ENCODE assay signal across 14 cellular contexts in genomic region chr9:127947841-127948710, GRCh38. TPM values are rescaled to one million over a fixed set of nuclear protein-coding genes. Genes with fewer than 3 reads are reported as not detected.
DNase-seq lines count a peak whose midpoint lies in the region; ATAC-seq, FAIRE-seq and TF ChIP-seq lines count a peak whose summit lies in the region.
"Had no signal": no experiment of that assay in that cellular context is flagged by ENCODE, and none has a peak within 500 bp of the region (broad histone marks: within the 10 kb centered on the region; RNA-seq: fewer than 3 reads in every experiment).

No MANE protein-coding gene starts in this region.

- CTCF ChIA-PET in CD8-positive, alpha-beta T cell (lab: Charles Lee): interaction anchor here (1.1 to 22.4 kb wide), 5 partner anchors 9 to 170 kb away, joined by 3 to 678 read pairs (median 11); partner anchors contain the start of gene EEIG1

- peaks cover 58% of the 10 kb centered on the region for H3K4me1 ChIP-seq in BLaER1
- peaks cover 75% of the 10 kb centered on the region for H3K4me1 ChIP-seq in CD8-positive, alpha-beta T cell (ENCODE audit: insufficient read depth, low read length)

- POLR2A ChIA-PET in CD8-positive, alpha-beta T cell (lab: Charles Lee): interaction anchor here (0.8 to 2.0 kb wide), 4 partner anchors 10 to 85 kb away, joined by 5 to 7 read pairs (median 6); no protein-coding TSS in a partner anchor

- no peaks in the 10 kb centered on the region for H3K27me3 ChIP-seq in BLaER1
- no peaks in the 10 kb centered on the region for H3K27me3 ChIP-seq in CD8-positive, alpha-beta T cell (ENCODE audit: insufficient read depth, low read length)
- H3K27me3 ChIP-seq: cardiac muscle cell had no signal

- intact Hi-C loops in CD8-positive, alpha-beta T cell (cut with DNase I, micrococcal nuclease): no loop called here
- intact Hi-C loops in activated T-helper 2 cell treated with anti-CD3 and anti-CD28 coated beads, Interferon-gamma antibody, Interleukin-2, Interleukin-4, amounts not matched to agents 10 μg/mL and 5 μg/mL and 100 μg/mL, durations not matched to agents 14 hours and 24 hours and 36 hours (cut with micrococcal nuclease): no loop called here
- intact Hi-C loops in left colon (cut with DNase I, micrococcal nuclease): loop anchor here in 1 of 2 donors (10.0 kb wide), 1 partner anchor 167 kb away; no protein-coding TSS in a partner anchor

- peaks cover 42% of the 10 kb centered on the region for H4K20me1 ChIP-seq in BLaER1

- H3K4me3 ChIP-seq in BLaER1: no peak overlapping the region
- no peak overlapping the region for H3K4me3 ChIP-seq in CD8-positive, alpha-beta T cell (ENCODE audit: low read depth, low read length)
- H3K4me3 ChIP-seq: cardiac muscle cell had no signal

- H3K27ac Mint-ChIP-seq in CD8-positive, alpha-beta T cell: peak overlapping the region; percentile 96
- H3K27ac Mint-ChIP-seq in activated T-helper 2 cell treated with anti-CD3 and anti-CD28 coated beads, Interferon-gamma antibody, Interleukin-2, Interleukin-4, amounts not matched to agents 10 μg/mL and 5 μg/mL and 100 μg/mL, durations not matched to agents 14 hours and 24 hours and 36 hours: peak overlapping the region; percentile 11
- peak overlapping the region; percentile 36 for H3K27ac Mint-ChIP-seq in memory B cell

- no peaks in the 10 kb centered on the region for H3K9me3 Mint-ChIP-seq in CD8-positive, alpha-beta T cell
- H3K9me3 Mint-ChIP-seq in activated T-helper 2 cell treated with anti-CD3 and anti-CD28 coated beads, Interferon-gamma antibody, Interleukin-2, Interleukin-4, amounts not matched to agents 10 μg/mL and 5 μg/mL and 100 μg/mL, durations not matched to agents 14 hours and 24 hours and 36 hours: no peaks in the 10 kb centered on the region
- H3K9me3 Mint-ChIP-seq in memory B cell: no peaks in the 10 kb centered on the region
- H3K9me3 Mint-ChIP-seq: activated T-cell treated with anti-CD3 and anti-CD28 coated beads, Interleukin-2, amount 50 U/mL, for 4 hours had no signal

- H3K36me3 Mint-ChIP-seq in CD8-positive, alpha-beta T cell: peaks cover 88% of the 10 kb centered on the region
- peaks cover 61% of the 10 kb centered on the region for H3K36me3 Mint-ChIP-seq in activated T-helper 2 cell treated with anti-CD3 and anti-CD28 coated beads, Interferon-gamma antibody, Interleukin-2, Interleukin-4, amounts not matched to agents 10 μg/mL and 5 μg/mL and 100 μg/mL, durations not matched to agents 14 hours and 24 hours and 36 hours (ENCODE audit: low read depth)
- peaks cover 8% of the 10 kb centered on the region for H3K36me3 Mint-ChIP-seq in memory B cell

- no peak overlapping the region for H3K4me3 Mint-ChIP-seq in CD8-positive, alpha-beta T cell
- H3K4me3 Mint-ChIP-seq in activated T-helper 2 cell treated with anti-CD3 and anti-CD28 coated beads, Interferon-gamma antibody, Interleukin-2, Interleukin-4, amounts not matched to agents 10 μg/mL and 5 μg/mL and 100 μg/mL, durations not matched to agents 14 hours and 24 hours and 36 hours (ENCODE audit: low read depth): no peak overlapping the region
- no peak overlapping the region for H3K4me3 Mint-ChIP-seq in memory B cell
- H3K4me3 Mint-ChIP-seq: activated T-cell treated with anti-CD3 and anti-CD28 coated beads, Interleukin-2, amount 50 U/mL, for 4 hours had no signal

- no peak for DNase-seq in CD8-positive, alpha-beta T cell
- no peak for DNase-seq in activated T-helper 2 cell treated with anti-CD3 and anti-CD28 coated beads, Interferon-gamma antibody, Interleukin-2, Interleukin-4, amounts not matched to agents 10 μg/mL and 5 μg/mL and 100 μg/mL, durations not matched to agents 14 hours and 24 hours and 36 hours (ENCODE audit: low spot score)
- no peak for DNase-seq in memory B cell (ENCODE audit: low spot score in 2 of 2)
- DNase-seq in GM13976 (ENCODE audit: low spot score): no peak
- no peak for DNase-seq in left colon
- DNase-seq in HTR-8/SVneo (ENCODE audit: insufficient read length, low spot score): no peak
- DNase-seq: activated T-cell treated with anti-CD3 and anti-CD28 coated beads, Interleukin-2, amount 50 U/mL, for 4 hours; NCI-H226; OCI-M1 had no signal

- H3K27ac ChIP-seq in BLaER1: peak overlapping the region; percentile 43
- peak overlapping the region; percentile 20 for H3K27ac ChIP-seq in CD8-positive, alpha-beta T cell (ENCODE audit: low read depth, low read length)
- H3K27ac ChIP-seq: cardiac muscle cell had no signal

- TF ChIP-seq CTCF in CD8-positive, alpha-beta T cell (IDR thresholded peaks at IDR 0.05): no peak
- TF ChIP-seq CTCF in GM13976 (IDR thresholded peaks at IDR 0.05; ENCODE audit: borderline replicate concordance, control extremely low read depth, extremely low read depth, insufficient read depth, missing control alignments): no peak

- FAIRE-seq in HTR-8/SVneo (lab: Jason Lieb, UNC): no peak
- FAIRE-seq: endothelial cell of umbilical vein, GM12891 had no signal

- H3K4me1 Mint-ChIP-seq in CD8-positive, alpha-beta T cell (ENCODE audit: low read depth): peaks cover 60% of the 10 kb centered on the region
- H3K4me1 Mint-ChIP-seq in activated T-helper 2 cell treated with anti-CD3 and anti-CD28 coated beads, Interferon-gamma antibody, Interleukin-2, Interleukin-4, amounts not matched to agents 10 μg/mL and 5 μg/mL and 100 μg/mL, durations not matched to agents 14 hours and 24 hours and 36 hours (ENCODE audit: low read depth): peaks cover 22% of the 10 kb centered on the region
- peaks cover 10% of the 10 kb centered on the region for H3K4me1 Mint-ChIP-seq in memory B cell

- H3K4me2 ChIP-seq in BLaER1: peak overlapping the region; percentile 47

- H3K9me3 ChIP-seq in BLaER1: no peaks in the 10 kb centered on the region
- no peaks in the 10 kb centered on the region for H3K9me3 ChIP-seq in CD8-positive, alpha-beta T cell (ENCODE audit: low read length)

- in situ Hi-C loops in GM13976 (cut with MboI; ENCODE audit: low sequenced_read_pairs, unreplicated experiment): loop anchor here (25.0 kb wide), 1 partner anchor 89 kb away; no protein-coding TSS in a partner anchor

- no peaks in the 10 kb centered on the region for H3K27me3 Mint-ChIP-seq in CD8-positive, alpha-beta T cell (ENCODE audit: low read depth)
- H3K27me3 Mint-ChIP-seq in activated T-helper 2 cell treated with anti-CD3 and anti-CD28 coated beads, Interferon-gamma antibody, Interleukin-2, Interleukin-4, amounts not matched to agents 10 μg/mL and 5 μg/mL and 100 μg/mL, durations not matched to agents 14 hours and 24 hours and 36 hours (ENCODE audit: low read depth): no peaks in the 10 kb centered on the region
- no peaks in the 10 kb centered on the region for H3K27me3 Mint-ChIP-seq in memory B cell

- H3K36me3 ChIP-seq in BLaER1: peaks cover 21% of the 10 kb centered on the region
- peaks cover 73% of the 10 kb centered on the region for H3K36me3 ChIP-seq in CD8-positive, alpha-beta T cell (ENCODE audit: insufficient read depth, low read length)

- no peak for ATAC-seq in CD8-positive, alpha-beta T cell
- ATAC-seq in memory B cell (ENCODE audit: low read depth) (no peak), left colon (no peak)
- ATAC-seq: activated T-cell treated with anti-CD3 and anti-CD28 coated beads, Interleukin-2, amount 50 U/mL, for 4 hours; SK-N-SH treated with all-trans-retinoic acid at 6 μM for 48 hours had no signal

- peak overlapping the region; percentile 43; the same call in 1 of the 2 replicates for H3K9ac ChIP-seq in BLaER1

RNA-seq across cellular contexts. Expression of gene DPM2, which starts 10.4 kb away (rescaled TPM):
- total RNA-seq in CD8-positive, alpha-beta T cell: 10 to 100 TPM; 40.2 to 42.7 TPM
- 55.7 and 57.4 TPM in 2 replicates for total RNA-seq in activated T-helper 2 cell treated with anti-CD3 and anti-CD28 coated beads, Interferon-gamma antibody, Interleukin-2, Interleukin-4, amounts not matched to agents 10 μg/mL and 5 μg/mL and 100 μg/mL, durations not matched to agents 14 hours and 24 hours and 36 hours
- total RNA-seq in left colon: 10 to 100 TPM; 25.1 to 28.6 TPM

RNA-seq across cellular contexts. Expression of gene PIP5KL1, which starts 17.5 kb away (rescaled TPM):
- total RNA-seq in CD8-positive, alpha-beta T cell: 1 to 10 TPM; 5.1 to 7.4 TPM
- 1.4 and 3.4 TPM in 2 replicates for total RNA-seq in activated T-helper 2 cell treated with anti-CD3 and anti-CD28 coated beads, Interferon-gamma antibody, Interleukin-2, Interleukin-4, amounts not matched to agents 10 μg/mL and 5 μg/mL and 100 μg/mL, durations not matched to agents 14 hours and 24 hours and 36 hours
- total RNA-seq in left colon: 1 to 10 TPM; 1.3 to 1.9 TPM

RNA-seq across cellular contexts. Expression of gene ST6GALNAC4, which starts 31.2 kb away (rescaled TPM):
- total RNA-seq in CD8-positive, alpha-beta T cell: 10 to 100 TPM; 40.0 to 47.6 TPM
- total RNA-seq in activated T-helper 2 cell treated with anti-CD3 and anti-CD28 coated beads, Interferon-gamma antibody, Interleukin-2, Interleukin-4, amounts not matched to agents 10 μg/mL and 5 μg/mL and 100 μg/mL, durations not matched to agents 14 hours and 24 hours and 36 hours: 25.6 and 28.7 TPM in 2 replicates
- total RNA-seq in left colon: 10 to 100 TPM; 37.5 to 46.9 TPM

RNA-seq across cellular contexts. Expression of gene EEIG1, which starts 32.7 kb away (rescaled TPM):
- total RNA-seq in CD8-positive, alpha-beta T cell: 100 to 1,000 TPM; 359 to 378 TPM
- total RNA-seq in activated T-helper 2 cell treated with anti-CD3 and anti-CD28 coated beads, Interferon-gamma antibody, Interleukin-2, Interleukin-4, amounts not matched to agents 10 μg/mL and 5 μg/mL and 100 μg/mL, durations not matched to agents 14 hours and 24 hours and 36 hours: 43.8 and 53.3 TPM in 2 replicates
- total RNA-seq in left colon: 100 to 1,000 TPM; 157 to 175 TPM

RNA-seq across cellular contexts. Expression of gene ST6GALNAC6, which starts 48.7 kb away (rescaled TPM):
- 10 to 100 TPM; 49.8 to 56.1 TPM for total RNA-seq in CD8-positive, alpha-beta T cell
- total RNA-seq in activated T-helper 2 cell treated with anti-CD3 and anti-CD28 coated beads, Interferon-gamma antibody, Interleukin-2, Interleukin-4, amounts not matched to agents 10 μg/mL and 5 μg/mL and 100 μg/mL, durations not matched to agents 14 hours and 24 hours and 36 hours: 60.3 and 60.7 TPM in 2 replicates
- total RNA-seq in left colon: 100 to 1,000 TPM; 222 to 302 TPM

Comparison
In these comparisons a context has a peak if more than half of its experiments do, and no peak if none do; other contexts are left out.
1. H3K27ac Mint-ChIP-seq: peak in every context shown above with its lines; median percentile 96 in CD8-positive, alpha-beta T cell; 36 in memory B cell; 11 in activated T-helper 2 cell treated with anti-CD3 and anti-CD28 coated beads, Interferon-gamma antibody, Interleukin-2, Interleukin-4, amounts not matched to agents 10 μg/mL and 5 μg/mL and 100 μg/mL, durations not matched to agents 14 hours and 24 hours and 36 hours.